13 cellular contexts compared by ENCODE assay signal in genomic region chr1:153803479-153804056, GRCh38. TPM values are rescaled to one million over a fixed set of nuclear protein-coding genes. Genes with fewer than 3 reads are reported as not detected.
A peak's percentile ranks its signal among the peaks of the same experiment; 100 is the strongest.
DNase-seq lines count a peak whose midpoint lies in the region; ATAC-seq and TF ChIP-seq lines count a peak whose summit lies in the region.
"Had no signal": no experiment of that assay in that cellular context is flagged by ENCODE, and none has a peak within 500 bp of the region (broad histone marks: within the 10 kb centered on the region; RNA-seq: fewer than 3 reads in every experiment).

No MANE protein-coding gene starts in this region.

- CTCF ChIA-PET in WTC11 (lab: Charles Lee), result interaction anchor here (0.9 kb wide), 1 partner anchor 119 kb away, joined by 3 read pairs; the partner anchor contains the start of gene GATAD2B

- peak overlapping the region; percentile 89 to 97 for H3K27ac Mint-ChIP-seq in natural killer cell
- H3K27ac Mint-ChIP-seq in WTC11, result no peak overlapping the region

- H3K36me3 ChIP-seq in ascending aorta, result peaks cover 15 to 16% of the 10 kb centered on the region in 2 donors

- peaks cover 23 to 37% of the 10 kb centered on the region in 2 donors for H3K4me1 Mint-ChIP-seq in natural killer cell
- peaks cover 13% of the 10 kb centered on the region for H3K4me1 Mint-ChIP-seq in WTC11

- no peaks in the 10 kb centered on the region for H3K9me3 ChIP-seq in ascending aorta

- H3K9me3 Mint-ChIP-seq in natural killer cell, result no peaks in the 10 kb centered on the region
- H3K9me3 Mint-ChIP-seq in WTC11, result no peaks in the 10 kb centered on the region
- H3K9me3 Mint-ChIP-seq: activated CD4-positive, alpha-beta memory T cell treated with anti-CD3 and anti-CD28 coated beads, Interleukin-2, amount 10 ng/mL, durations not matched to agents 7 days and 5 days had no signal

- H3K4me1 ChIP-seq in ascending aorta, result no peaks in the 10 kb centered on the region

- H3K27me3 Mint-ChIP-seq in natural killer cell (ENCODE audit: low read depth in 2 of 2) (no peaks in the 10 kb centered on the region), WTC11 (ENCODE audit: low read depth) (no peaks in the 10 kb centered on the region)
- H3K27me3 Mint-ChIP-seq: activated CD4-positive, alpha-beta memory T cell treated with anti-CD3 and anti-CD28 coated beads, Interleukin-2, amount 10 ng/mL, durations not matched to agents 7 days and 5 days had no signal

- TF ChIP-seq CTCF in ascending aorta (IDR thresholded peaks at IDR 0.05) (no peak), natural killer cell (IDR thresholded peaks at IDR 0.05) (no peak), WTC11 (IDR thresholded peaks at IDR 0.05) (no peak)

- H3K27ac ChIP-seq in ascending aorta, result peak overlapping the region; percentile 16 to 37

- POLR2A ChIA-PET in WTC11 (lab: Charles Lee), result interaction anchor here (0.8 kb wide), 1 partner anchor 119 kb away, joined by 3 read pairs; the partner anchor contains the start of gene GATAD2B

- no peaks in the 10 kb centered on the region for H3K27me3 ChIP-seq in ascending aorta

- no peaks in the 10 kb centered on the region for H3K36me3 Mint-ChIP-seq in natural killer cell
- peaks cover 4% of the 10 kb centered on the region for H3K36me3 Mint-ChIP-seq in WTC11

- in situ Hi-C loops in KBM-7 (cut with MboI; ENCODE audit: low pct_unique_long_range_greater_than_20kb, low sequenced_read_pairs), result loop anchor here (25.0 kb wide), 1 partner anchor 159 kb away; the partner anchor contains the start of genes CREB3L4, CRTC2 and SLC39A1

- no peak overlapping the region for H3K4me3 ChIP-seq in ascending aorta
- H3K4me3 ChIP-seq: smooth muscle cell had no signal

- ATAC-seq in natural killer cell (no peak), WTC11 (no peak), GM18868 (IDR thresholded peaks at IDR 0.05; ENCODE audit: unreplicated experiment) (no peak), GM21367 (IDR thresholded peaks at IDR 0.05; ENCODE audit: unreplicated experiment) (no peak)

- DNase-seq in NOMO-1 treated with DMSO at 0.1 percent for 48 hours (lab: John Stamatoyannopoulos, UW; ENCODE audit: unreplicated experiment), result peak; percentile 10
- no peak for DNase-seq in NOMO-1 treated with dmso at 0.1 percent for 144 hours (lab: John Stamatoyannopoulos, UW; ENCODE audit: unreplicated experiment)
- peak; percentile 48 for DNase-seq in KBM-7
- DNase-seq in ascending aorta (ENCODE audit: low spot score in 2 of 2), result no peak
- no peak for DNase-seq in natural killer cell
- no peak for DNase-seq in WTC11 (ENCODE audit: low spot score)
- DNase-seq: activated CD4-positive, alpha-beta memory T cell treated with anti-CD3 and anti-CD28 coated beads, Interleukin-2, amount 10 ng/mL, durations not matched to agents 7 days and 5 days; glutamatergic neuron; NCI-H1105 treated with DMSO at 0.1 percent for 48 hours; NCI-H446 treated with DMSO at 0.1 percent for 48 hours had no signal

- peak overlapping the region; percentile 25 for H3K4me3 Mint-ChIP-seq in natural killer cell
- H3K4me3 Mint-ChIP-seq in WTC11, result no peak overlapping the region
- H3K4me3 Mint-ChIP-seq: activated CD4-positive, alpha-beta memory T cell treated with anti-CD3 and anti-CD28 coated beads, Interleukin-2, amount 10 ng/mL, durations not matched to agents 7 days and 5 days had no signal

- intact Hi-C loops in ascending aorta (cut with DNase I) (loop anchor here (5.0 kb wide), 1 partner anchor 144 kb away; the partner anchor contains the start of gene DENND4B), natural killer cell (cut with micrococcal nuclease) (no loop called here)

TF ChIP-seq in WTC11, 78 proteins besides CTCF, POLR2A, EP300 and RAD21:
- TF ChIP-seq ATF2 (CRISPR knock-in tag; IDR thresholded peaks at IDR 0.05; ENCODE audit: borderline replicate concordance, low read depth) (no peak), KAT7 (CRISPR knock-in tag; IDR thresholded peaks at IDR 0.05; ENCODE audit: borderline replicate concordance) (no peak), JAZF1 (CRISPR knock-in tag; IDR thresholded peaks at IDR 0.05) (no peak), ZNF232 (CRISPR knock-in tag; IDR thresholded peaks at IDR 0.05) (no peak), CBFB (CRISPR knock-in tag; IDR thresholded peaks at IDR 0.05; ENCODE audit: low read depth) (no peak), ZNF263 (CRISPR knock-in tag; IDR thresholded peaks at IDR 0.05; ENCODE audit: low read depth) (no peak), ZBTB43 (CRISPR knock-in tag; IDR thresholded peaks at IDR 0.05) (no peak), IRF2 (CRISPR knock-in tag; IDR thresholded peaks at IDR 0.05; ENCODE audit: borderline replicate concordance, low read depth) (no peak)

RNA-seq across cellular contexts. Expression of gene SLC27A3, which starts 28.4 kb away (rescaled TPM):
- total RNA-seq in ascending aorta, result 315 TPM
- total RNA-seq in natural killer cell, result 100 to 1,000 TPM in 1 of 3 donors, 10 to 100 TPM in 2; 65.3 to 107 (median 89.8) TPM
- 36.3 to 38.9 TPM (median 36.9 TPM) in 3 replicates for total RNA-seq in WTC11 (2021)

Comparison
In these comparisons a context has a peak if more than half of its experiments do, and no peak if none do; other contexts are left out.
1. DNase-seq: peak in NOMO-1 treated with DMSO at 0.1 percent for 48 hours (single experiment) and KBM-7 (single experiment); none in NOMO-1 treated with dmso at 0.1 percent for 144 hours (single experiment), ascending aorta (0 of 2), natural killer cell (single experiment) and WTC11 (single experiment).